ENCODE assay signal across 16 cellular contexts in genomic region chr19:27652281-27652680, GRCh38.
DNase-seq lines count a peak whose midpoint lies in the region; ATAC-seq and TF ChIP-seq lines count a peak whose summit lies in the region.
"Had no signal": no experiment of that assay in that cellular context is flagged by ENCODE, and none has a peak within 500 bp of the region (broad histone marks: within the 10 kb centered on the region; RNA-seq: fewer than 3 reads in every experiment).

No MANE protein-coding gene starts in this region.

- H3K4me3 ChIP-seq in coronary artery (no peak overlapping the region), sigmoid colon (no peak overlapping the region), vagina (no peak overlapping the region), gastroesophageal sphincter (no peak overlapping the region)

- no peak overlapping the region for H3K27ac ChIP-seq in coronary artery
- no peak overlapping the region for H3K27ac ChIP-seq in sigmoid colon
- H3K27ac ChIP-seq in vagina: no peak overlapping the region
- H3K27ac ChIP-seq in gastroesophageal sphincter: no peak overlapping the region

- TF ChIP-seq POLR2A in sigmoid colon (IDR thresholded peaks at IDR 0.05) (no peak), vagina (IDR thresholded peaks at IDR 0.05) (no peak), gastroesophageal sphincter (IDR thresholded peaks at IDR 0.05) (no peak)

- ATAC-seq in gastroesophageal sphincter: no peak
- ATAC-seq in GM18868 (IDR thresholded peaks at IDR 0.05; ENCODE audit: unreplicated experiment): no peak
- ATAC-seq in HG03378 (IDR thresholded peaks at IDR 0.05; ENCODE audit: unreplicated experiment): no peak
- ATAC-seq: HCT116 had no signal

- H3K9me3 ChIP-seq in sigmoid colon (peaks cover 0 to 39% (median 2%) of the 10 kb centered on the region in 4 donors), vagina (no peaks in the 10 kb centered on the region), gastroesophageal sphincter (peaks cover 0 to 45% (median 0%) of the 10 kb centered on the region in 3 donors)

- H3K36me3 ChIP-seq in sigmoid colon: no peaks in the 10 kb centered on the region
- H3K36me3 ChIP-seq in vagina: no peaks in the 10 kb centered on the region
- H3K36me3 ChIP-seq in gastroesophageal sphincter: no peaks in the 10 kb centered on the region

- TF ChIP-seq EP300 in sigmoid colon (IDR thresholded peaks at IDR 0.05) (no peak), gastroesophageal sphincter (IDR thresholded peaks at IDR 0.05) (no peak)

- intact Hi-C loops in sigmoid colon (cut with DNase I) (no loop called here), vagina (cut with DNase I) (no loop called here)

- H3K27me3 ChIP-seq in sigmoid colon (no peaks in the 10 kb centered on the region), vagina (no peaks in the 10 kb centered on the region), gastroesophageal sphincter (no peaks in the 10 kb centered on the region)

- H3K4me1 ChIP-seq in sigmoid colon (no peaks in the 10 kb centered on the region), vagina (no peaks in the 10 kb centered on the region), gastroesophageal sphincter (no peaks in the 10 kb centered on the region)

- DNase-seq in coronary artery (ENCODE audit: low spot score) (peak; percentile 28), mesenteric fat pad (ENCODE audit: low spot score) (peak; percentile 62), sigmoid colon (peak; percentile 33), vagina (ENCODE audit: extremely low spot score in 2 of 2) (peak; percentile 22 to 60)
- DNase-seq: C1 segment of cervical spinal cord; Calu3; CD4-positive, alpha-beta memory T cell; COR-L47; DMS53; DMS79 treated with DMSO at 0.1 percent for 48 hours; GF-D8; H7 had no signal

- WGBS in sigmoid colon, 2 donors: 86 to 88% methylated on average over 8 of the region's 8 CpGs
- WGBS in gastroesophageal sphincter (ENCODE audit: low coverage in 1 of 2), 2 donors: 100% methylated on average over 1 of the region's 8 CpGs; no CpG with 5 or more reads in 1 of the 2 donors

- TF ChIP-seq CTCF in coronary artery (IDR thresholded peaks at IDR 0.05): no peak
- TF ChIP-seq CTCF in sigmoid colon (IDR thresholded peaks at IDR 0.05): no peak
- TF ChIP-seq CTCF in vagina (IDR thresholded peaks at IDR 0.05): no peak
- TF ChIP-seq CTCF in gastroesophageal sphincter (IDR thresholded peaks at IDR 0.05): no peak
